Comparison of ENCODE assay signal across 8 cellular contexts in the genomic region with DNA sequence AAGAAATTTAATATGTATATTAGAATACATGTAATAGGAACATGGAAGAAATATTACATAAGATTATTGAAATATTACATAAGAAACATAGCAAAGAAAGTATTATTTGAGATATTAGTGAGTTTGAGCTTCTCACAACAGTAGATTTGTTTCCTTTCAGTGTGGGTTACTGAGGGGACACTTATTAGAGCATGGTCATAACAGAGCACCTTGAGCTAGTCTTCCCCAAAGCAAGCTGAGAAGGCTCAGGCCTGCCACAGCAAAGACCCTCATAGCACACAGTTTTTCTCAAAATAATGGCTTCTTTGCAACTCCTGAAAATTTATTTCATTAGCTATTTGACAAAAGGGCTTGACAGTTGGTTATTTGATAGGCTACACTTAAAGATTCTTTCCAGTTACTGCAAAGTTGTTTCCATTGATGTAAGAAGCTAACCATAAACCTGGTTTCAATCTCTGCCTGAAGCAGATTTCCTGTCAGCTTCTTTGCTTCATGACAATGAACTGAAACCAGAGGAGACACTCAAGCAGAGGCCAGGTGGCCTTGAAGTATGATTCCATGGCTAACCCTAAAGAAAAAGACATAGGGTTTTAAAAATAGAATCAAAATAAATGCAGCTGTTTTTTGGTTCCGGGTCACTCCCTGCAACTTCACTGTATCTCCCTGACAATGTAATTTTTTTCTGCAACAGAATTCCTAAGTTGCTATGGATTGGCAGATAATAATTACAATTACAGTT.
DNase-seq lines count a peak whose midpoint lies in the region; ATAC-seq and TF ChIP-seq lines count a peak whose summit lies in the region.

No MANE protein-coding gene starts in this region.

- no peak for DNase-seq in ascending aorta (ENCODE audit: low spot score in 2 of 2)
- no peak for DNase-seq in SHP77 treated with DMSO at 0.1 percent for 48 hours (lab: John Stamatoyannopoulos, UW)
- DNase-seq in right atrium auricular region (ENCODE audit: low spot score): no peak
- no peak for DNase-seq in kidney glomerular epithelial cell (lab: John Stamatoyannopoulos, UW)

- no peaks in the 10 kb centered on the region for H3K9me3 Mint-ChIP-seq in activated T-helper 17 cell treated with anti-CD3 and anti-CD28 coated beads, Interleukin-2, amount 50 U/mL, for 72 hours

- intact Hi-C loops in ascending aorta (cut with DNase I): no loop called here

- H3K4me3 Mint-ChIP-seq in activated T-helper 17 cell treated with anti-CD3 and anti-CD28 coated beads, Interleukin-2, amount 50 U/mL, for 72 hours: no peak overlapping the region

- TF ChIP-seq CTCF in ascending aorta (IDR thresholded peaks at IDR 0.05) (no peak), right atrium auricular region (IDR thresholded peaks at IDR 0.05) (no peak)

- H3K27ac ChIP-seq in ascending aorta: no peak overlapping the region
- H3K27ac ChIP-seq in right atrium auricular region: no peak overlapping the region

- peaks cover 90% of the 10 kb centered on the region for H3K36me3 Mint-ChIP-seq in activated T-helper 17 cell treated with anti-CD3 and anti-CD28 coated beads, Interleukin-2, amount 50 U/mL, for 72 hours (ENCODE audit: low read depth)

- H3K27me3 ChIP-seq in ascending aorta (no peaks in the 10 kb centered on the region), right atrium auricular region (no peaks in the 10 kb centered on the region)

- no peaks in the 10 kb centered on the region for H3K9me3 ChIP-seq in ascending aorta
- H3K9me3 ChIP-seq in right atrium auricular region: no peaks in the 10 kb centered on the region

- ATAC-seq in GM18511 (IDR thresholded peaks at IDR 0.05; ENCODE audit: unreplicated experiment) (peak; percentile 93), GM19463 (IDR thresholded peaks at IDR 0.05; ENCODE audit: unreplicated experiment) (peak; percentile 76), HG03066 (IDR thresholded peaks at IDR 0.05; ENCODE audit: low read depth, unreplicated experiment) (peak; percentile 89)
- ATAC-seq in activated T-helper 17 cell treated with anti-CD3 and anti-CD28 coated beads, Interleukin-2, amount 50 U/mL, for 72 hours (replicated peaks): peak; percentile 42

- H3K36me3 ChIP-seq in ascending aorta (peaks cover 46 to 75% of the 10 kb centered on the region in 2 donors), right atrium auricular region (peaks cover 84% of the 10 kb centered on the region)

- no peak overlapping the region for H3K27ac Mint-ChIP-seq in activated T-helper 17 cell treated with anti-CD3 and anti-CD28 coated beads, Interleukin-2, amount 50 U/mL, for 72 hours

- peaks cover 26% of the 10 kb centered on the region for H3K4me1 Mint-ChIP-seq in activated T-helper 17 cell treated with anti-CD3 and anti-CD28 coated beads, Interleukin-2, amount 50 U/mL, for 72 hours

- H3K4me1 ChIP-seq in ascending aorta (no peaks in the 10 kb centered on the region), right atrium auricular region (no peaks in the 10 kb centered on the region)

- no peaks in the 10 kb centered on the region for H3K27me3 Mint-ChIP-seq in activated T-helper 17 cell treated with anti-CD3 and anti-CD28 coated beads, Interleukin-2, amount 50 U/mL, for 72 hours

- H3K4me3 ChIP-seq in ascending aorta (no peak overlapping the region), right atrium auricular region (no peak overlapping the region)

Comparison
In these comparisons a context has a peak if more than half of its experiments do, and no peak if none do; other contexts are left out.
1. ATAC-seq: peak in every context shown above with its lines; median percentile 93 in GM18511; 89 in HG03066; 76 in GM19463; 42 in activated T-helper 17 cell treated with anti-CD3 and anti-CD28 coated beads, Interleukin-2, amount 50 U/mL, for 72 hours.